Comparison of ENCODE assay signal across 20 cellular contexts in the genomic region with DNA sequence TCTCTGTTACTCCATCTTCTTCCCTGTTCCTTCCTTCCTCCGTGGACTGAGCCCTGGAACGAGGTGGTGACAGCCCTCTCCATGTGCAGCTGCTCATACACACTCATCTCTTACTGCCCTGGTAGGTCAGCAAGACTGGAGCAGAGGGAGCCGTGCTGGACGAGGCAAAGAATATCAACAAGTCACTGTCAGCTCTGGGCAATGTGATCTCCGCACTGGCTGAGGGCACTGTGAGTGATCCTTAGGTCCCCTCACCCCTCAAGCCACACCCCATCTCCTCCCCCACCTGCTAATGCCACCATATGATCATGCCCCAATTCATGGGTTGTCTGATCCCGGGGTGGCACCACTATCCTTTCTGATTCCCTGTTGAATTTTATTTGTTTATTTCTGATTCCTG. TPM values are rescaled to one million over a fixed set of nuclear protein-coding genes. Genes with fewer than 3 reads are reported as not detected.
DNase-seq lines count a peak whose midpoint lies in the region; FAIRE-seq and TF ChIP-seq lines count a peak whose summit lies in the region.
"Had no signal": no experiment of that assay in that cellular context is flagged by ENCODE, and none has a peak within 500 bp of the region (broad histone marks: within the 10 kb centered on the region; RNA-seq: fewer than 3 reads in every experiment).

No MANE protein-coding gene starts in this region.

- H3K27ac ChIP-seq in astrocyte (ENCODE audit: low read depth, low read length): no peak overlapping the region
- H3K27ac ChIP-seq: 22Rv1, BLaER1, C4-2B had no signal

- no peak overlapping the region for H3K27ac Mint-ChIP-seq in astrocyte (ENCODE audit: unreplicated experiment)
- H3K27ac Mint-ChIP-seq: B cell; CD8-positive, alpha-beta T cell had no signal

- H3K4me2 ChIP-seq in astrocyte (ENCODE audit: low read length): no peak overlapping the region
- H3K4me2 ChIP-seq: BLaER1 had no signal

- H3K9me3 Mint-ChIP-seq in astrocyte (ENCODE audit: unreplicated experiment): no peaks in the 10 kb centered on the region
- H3K9me3 Mint-ChIP-seq: CD4-positive, CD25-positive, alpha-beta regulatory T cell; CD8-positive, alpha-beta T cell had no signal

- H4K20me1 ChIP-seq in astrocyte (ENCODE audit: insufficient read depth, low read length): no peaks in the 10 kb centered on the region
- H4K20me1 ChIP-seq: BLaER1 had no signal

- TF ChIP-seq CTCF in astrocyte (IDR thresholded peaks at IDR 0.05; ENCODE audit: insufficient read depth, low read depth, low read length): no peak

- H3K36me3 Mint-ChIP-seq in astrocyte (ENCODE audit: low read depth, unreplicated experiment): peaks cover 43% of the 10 kb centered on the region
- H3K36me3 Mint-ChIP-seq: CD4-positive, CD25-positive, alpha-beta regulatory T cell had no signal

- peaks cover 9% of the 10 kb centered on the region for H3K27me3 Mint-ChIP-seq in astrocyte (ENCODE audit: low read depth, unreplicated experiment)

- H3K27me3 ChIP-seq in astrocyte (ENCODE audit: insufficient read depth, low read length): no peaks in the 10 kb centered on the region
- H3K27me3 ChIP-seq: BLaER1 had no signal

- H3K79me2 ChIP-seq in astrocyte (ENCODE audit: insufficient read depth, low read length): no peaks in the 10 kb centered on the region

- peak overlapping the region; percentile 12 for H3K4me3 Mint-ChIP-seq in astrocyte (ENCODE audit: unreplicated experiment)
- H3K4me3 Mint-ChIP-seq: B cell; CD8-positive, alpha-beta T cell had no signal

- H3K4me1 ChIP-seq in astrocyte (ENCODE audit: insufficient read depth, low read length): no peaks in the 10 kb centered on the region
- H3K4me1 ChIP-seq: BLaER1, Caco-2 had no signal

- FAIRE-seq in astrocyte (lab: Jason Lieb, UNC): no peak
- FAIRE-seq: A204.1, G401.6, H54 had no signal

- no peaks in the 10 kb centered on the region for H3K9me3 ChIP-seq in astrocyte (ENCODE audit: insufficient read depth, low read depth, low read length)
- H3K9me3 ChIP-seq: BLaER1, Caco-2 had no signal

- no peak overlapping the region for H3K9ac ChIP-seq in astrocyte (ENCODE audit: low read length)
- H3K9ac ChIP-seq: BLaER1 had no signal

- H3K4me3 ChIP-seq in astrocyte (ENCODE audit: insufficient read depth, low read depth, low read length): no peak overlapping the region
- H3K4me3 ChIP-seq: BLaER1 had no signal

- H2AFZ ChIP-seq in astrocyte (ENCODE audit: low read depth, low read length): no peak overlapping the region

- H3K36me3 ChIP-seq in astrocyte (ENCODE audit: insufficient read depth, low read length): peaks cover under 1% of the 10 kb centered on the region
- H3K36me3 ChIP-seq: BLaER1 had no signal

- H3K4me1 Mint-ChIP-seq in astrocyte (ENCODE audit: low read depth, unreplicated experiment): no peaks in the 10 kb centered on the region
- H3K4me1 Mint-ChIP-seq: B cell; CD4-positive, CD25-positive, alpha-beta regulatory T cell had no signal

- DNase-seq in activated effector memory CD4-positive, alpha-beta T cell treated with anti-CD3 and anti-CD28 coated beads, Interleukin-2, amount 50 U/mL, for 16 hours: peak; percentile 16
- DNase-seq in activated effector memory CD4-positive, alpha-beta T cell treated with Interleukin-2 at 50 U/mL for 16 hours: no peak
- no peak for DNase-seq in astrocyte (ENCODE audit: low read depth)
- peak; percentile 79 for DNase-seq in mesenteric fat pad (ENCODE audit: low spot score)
- no peak for DNase-seq in T-helper 9 cell
- no peak for DNase-seq in NCI-H526 treated with DMSO at 0.1 percent for 48 hours (lab: John Stamatoyannopoulos, UW)
- DNase-seq: Caco-2; CD4-positive, CD25-positive, alpha-beta regulatory T cell; CD8-positive, alpha-beta T cell; DMS153; DND-41; GOT3; HCEC 1CT had no signal

RNA-seq across cellular contexts. Expression of a gene that starts 19.0 kb away (rescaled TPM):
- total RNA-seq in astrocyte: 7.2 and 8.6 TPM in 2 replicates
- total RNA-seq in mesenteric fat pad: not detected

RNA-seq across cellular contexts. Expression of a gene that starts 21.8 kb away (rescaled TPM):
- total RNA-seq in astrocyte (94.5 and 107 TPM in 2 replicates), mesenteric fat pad (106 TPM)

RNA-seq across cellular contexts. Expression of a gene that starts 22.2 kb away (rescaled TPM):
- total RNA-seq in astrocyte: 43.3 and 43.6 TPM in 2 replicates
- total RNA-seq in mesenteric fat pad: 14.3 TPM

RNA-seq across cellular contexts. Expression of a gene that starts 35.8 kb away (rescaled TPM):
- total RNA-seq in astrocyte (18.3 and 20.8 TPM in 2 replicates), mesenteric fat pad (7.2 TPM)

RNA-seq across cellular contexts. Expression of a gene that starts 42.4 kb away (rescaled TPM):
- total RNA-seq in astrocyte (16.8 and 24.5 TPM in 2 replicates), mesenteric fat pad (12.8 TPM)
- total RNA-seq: B cell had no signal

Comparison
In these comparisons a context has a peak if more than half of its experiments do, and no peak if none do; other contexts are left out.
1. DNase-seq: peak in activated effector memory CD4-positive, alpha-beta T cell treated with anti-CD3 and anti-CD28 coated beads, Interleukin-2, amount 50 U/mL, for 16 hours (single experiment) and mesenteric fat pad (single experiment); none in activated effector memory CD4-positive, alpha-beta T cell treated with Interleukin-2 at 50 U/mL for 16 hours (single experiment), astrocyte (single experiment), T-helper 9 cell (single experiment) and NCI-H526 treated with DMSO at 0.1 percent for 48 hours (single experiment).